In genomic region chr19:3687774-3688706, GRCh38 we compare ENCODE assay signal across 9 cellular contexts. TPM values are rescaled to one million over a fixed set of nuclear protein-coding genes. Genes with fewer than 3 reads are reported as not detected.
DNase-seq lines count a peak whose midpoint lies in the region; ATAC-seq and TF ChIP-seq lines count a peak whose summit lies in the region.
"Had no signal": no experiment of that assay in that cellular context is flagged by ENCODE, and none has a peak within 500 bp of the region (broad histone marks: within the 10 kb centered on the region; RNA-seq: fewer than 3 reads in every experiment).

No MANE protein-coding gene starts in this region.

- H3K27me3 Mint-ChIP-seq in osteocyte (ENCODE audit: unreplicated experiment) = no peaks in the 10 kb centered on the region

- no peak overlapping the region for H3K27ac ChIP-seq in RWPE2 (ENCODE audit: poor library complexity, severe bottlenecking)

- H3K4me3 ChIP-seq in GM12864 (ENCODE audit: low read depth, low read length) = peak overlapping the region; percentile 51
- H3K4me3 ChIP-seq in RWPE2 (ENCODE audit: severe bottlenecking) = no peak overlapping the region

- no peaks in the 10 kb centered on the region for H3K9me3 Mint-ChIP-seq in osteocyte (ENCODE audit: unreplicated experiment)

- TF ChIP-seq CTCF in GM12864 (IDR thresholded peaks at IDR 0.05; ENCODE audit: low read depth, low read length, missing control alignments) (no peak), RWPE2 (IDR thresholded peaks at IDR 0.05; ENCODE audit: poor library complexity, severe bottlenecking) (no peak), osteocyte (IDR thresholded peaks at IDR 0.05) (no peak)

- H3K36me3 ChIP-seq in RWPE2 (ENCODE audit: low read depth) = peaks cover 6% of the 10 kb centered on the region; the same call in 1 of the 2 replicates

- peak; percentile 58 for ATAC-seq in RWPE2 (ENCODE audit: low read depth)

- H3K36me3 Mint-ChIP-seq in osteocyte (ENCODE audit: unreplicated experiment) = peaks cover 17% of the 10 kb centered on the region

- H3K9me3 ChIP-seq in RWPE2 (ENCODE audit: severe bottlenecking) = no peaks in the 10 kb centered on the region

- no peak overlapping the region for H3K4me3 Mint-ChIP-seq in osteocyte (ENCODE audit: unreplicated experiment)

- no peak for DNase-seq in GM12864 (ENCODE audit: low read depth)
- peak; percentile 29 for DNase-seq in RWPE2 (ENCODE audit: low spot score)
- peak; percentile 59 for DNase-seq in ecto neural progenitor cell (ENCODE audit: low spot score)
- peak; percentile 82 for DNase-seq in osteocyte (ENCODE audit: extremely low spot score, unreplicated experiment)
- DNase-seq in NOMO-1 treated with dmso at 0.1 percent for 144 hours (lab: John Stamatoyannopoulos, UW; ENCODE audit: unreplicated experiment) = no peak
- no peak for DNase-seq in amniotic stem cell (lab: John Stamatoyannopoulos, UW)
- DNase-seq in AML-193 (lab: John Stamatoyannopoulos, UW) = no peak
- DNase-seq in NCI-H2227 treated with DMSO at 0.1 percent for 48 hours (lab: John Stamatoyannopoulos, UW) = no peak

- H3K4me1 Mint-ChIP-seq in osteocyte (ENCODE audit: unreplicated experiment) = peaks cover 46% of the 10 kb centered on the region

- H3K4me1 ChIP-seq in RWPE2 (ENCODE audit: insufficient read depth, poor library complexity, severe bottlenecking) = no peaks in the 10 kb centered on the region

- H3K27me3 ChIP-seq in RWPE2 (ENCODE audit: insufficient read depth, poor library complexity, severe bottlenecking) = no peaks in the 10 kb centered on the region

- no peak overlapping the region for H3K27ac Mint-ChIP-seq in osteocyte (ENCODE audit: unreplicated experiment)

RNA-seq across cellular contexts. Expression of gene PIP5K1C, which starts 12.2 kb away (rescaled TPM):
- 73.0 and 75.7 TPM in 2 replicates for total RNA-seq in osteocyte

RNA-seq across cellular contexts. Expression of gene TJP3, which starts 20.1 kb away (rescaled TPM):
- total RNA-seq in osteocyte = not detected in 2 replicates
- total RNA-seq: skeletal muscle tissue had no signal

Comparison
In these comparisons a context has a peak if more than half of its experiments do, and no peak if none do; other contexts are left out.
1. DNase-seq: peak in RWPE2 (single experiment), ecto neural progenitor cell (single experiment) and osteocyte (single experiment); none in GM12864 (single experiment), NOMO-1 treated with dmso at 0.1 percent for 144 hours (single experiment), amniotic stem cell (single experiment), AML-193 (0 of 2) and NCI-H2227 treated with DMSO at 0.1 percent for 48 hours (single experiment).